Comparison of ENCODE assay signal across 8 cellular contexts in genomic region chr1:19696820-19697219, GRCh38.
"Had no signal": no experiment of that assay in that cellular context is flagged by ENCODE, and none has a peak within 500 bp of the region (broad histone marks: within the 10 kb centered on the region; RNA-seq: fewer than 3 reads in every experiment).

No MANE protein-coding gene starts in this region.

- FAIRE-seq: G401.6, GM12878, GM12891, GM12892, GM18507, GM19239 had no signal

- H3K4me3 ChIP-seq: GM12878 had no signal

- DNase-seq: GDM1, GF-D8 had no signal

- ATAC-seq: GM12878 had no signal
